ENCODE assay signal across 11 cellular contexts in genomic region chr12:100808777-100809176, GRCh38. TPM values are rescaled to one million over a fixed set of nuclear protein-coding genes. Genes with fewer than 3 reads are reported as not detected.
"Had no signal": no experiment of that assay in that cellular context is flagged by ENCODE, and none has a peak within 500 bp of the region (broad histone marks: within the 10 kb centered on the region; RNA-seq: fewer than 3 reads in every experiment).

No MANE protein-coding gene starts in this region.

- DNase-seq: GM23248, GOT3, H7, H9, HCEC 1CT, HFFc6 had no signal

- H3K27ac ChIP-seq: GM23248 had no signal

- H2AFZ ChIP-seq: GM23248, GM23338 had no signal

- H3K4me3 Mint-ChIP-seq: GM23338, H9, HFFc6 had no signal

- H3K9me3 ChIP-seq: HAP-1 had no signal

- H3K4me2 ChIP-seq: GM23338 had no signal

- H3K9ac ChIP-seq: GM23248 had no signal

- FAIRE-seq: H1, H54 had no signal

- H3K36me3 ChIP-seq: HAP-1 had no signal

- H3K9me3 Mint-ChIP-seq: GM23338 had no signal

- ATAC-seq: GM23338, HCT116 had no signal

- H3K4me1 Mint-ChIP-seq: GM23338, H9 had no signal

- H3K27ac Mint-ChIP-seq: GM23338, H9, HFFc6 had no signal

- H3K4me3 ChIP-seq: GM23248, GM23338, HAP-1 had no signal

RNA-seq across cellular contexts. Expression of gene ANO4, which starts 14.2 kb away (rescaled TPM):
- total RNA-seq: HFFc6 had no signal
